In the genomic region with DNA sequence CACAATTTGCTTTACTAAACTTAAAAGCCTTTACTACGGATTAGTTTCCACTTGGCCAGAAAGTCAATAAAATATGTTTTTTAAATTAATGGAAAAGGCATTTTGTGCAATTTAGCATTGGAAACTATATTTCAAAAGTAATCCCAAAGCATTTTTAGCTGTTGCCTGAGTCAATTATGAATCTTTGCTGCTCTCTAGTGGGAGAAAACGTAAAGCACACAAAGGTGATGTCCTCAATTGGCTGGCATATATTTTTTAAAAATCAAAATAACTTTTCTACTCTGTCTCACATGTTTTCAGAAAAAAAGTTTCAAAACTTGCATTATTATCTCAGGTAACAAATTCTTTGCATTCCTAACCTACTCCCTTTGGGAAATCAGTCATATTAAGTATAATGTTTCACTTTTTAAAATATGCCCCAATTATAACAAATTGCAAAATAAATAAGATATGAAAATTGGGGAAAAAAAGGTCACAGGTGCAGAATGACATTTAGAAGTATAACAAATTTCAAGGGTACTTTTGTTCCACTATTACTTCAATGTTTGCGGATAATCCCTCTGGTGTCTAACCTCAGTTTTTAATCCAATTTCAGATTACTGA, we compare ENCODE assay signal across 8 cellular contexts. TPM values are rescaled to one million over a fixed set of nuclear protein-coding genes. Genes with fewer than 3 reads are reported as not detected.
A peak's percentile ranks its signal among the peaks of the same experiment; 100 is the strongest.
DNase-seq lines count a peak whose midpoint lies in the region; ATAC-seq and TF ChIP-seq lines count a peak whose summit lies in the region.

No MANE protein-coding gene starts in this region.

- no peaks in the 10 kb centered on the region for H3K36me3 Mint-ChIP-seq in natural killer cell
- no peaks in the 10 kb centered on the region for H3K36me3 Mint-ChIP-seq in natural killer cell treated with Interleukin-12 subunit alpha and Interleukin-12 subunit beta and Interleukin-15 and Interleukin-18, amount 100 ng/mL, for 72 hours
- H3K36me3 Mint-ChIP-seq in activated CD8-positive, alpha-beta T cell treated with anti-CD3 and anti-CD28 coated beads, Interleukin-2, amount 10 ng/mL, durations not matched to agents 7 days and 5 days (ENCODE audit: low read depth) = no peaks in the 10 kb centered on the region
- H3K36me3 Mint-ChIP-seq in type B pancreatic cell = no peaks in the 10 kb centered on the region

- TF ChIP-seq CTCF in natural killer cell (IDR thresholded peaks at IDR 0.05) (peak; percentile 45), type B pancreatic cell (conservative IDR thresholded peaks at IDR 0.05) (peak; percentile 94)

- H3K9me3 Mint-ChIP-seq in natural killer cell = no peaks in the 10 kb centered on the region
- H3K9me3 Mint-ChIP-seq in natural killer cell treated with Interleukin-12 subunit alpha and Interleukin-12 subunit beta and Interleukin-15 and Interleukin-18, amount 100 ng/mL, for 72 hours = no peaks in the 10 kb centered on the region
- no peaks in the 10 kb centered on the region for H3K9me3 Mint-ChIP-seq in activated CD8-positive, alpha-beta T cell treated with anti-CD3 and anti-CD28 coated beads, Interleukin-2, amount 10 ng/mL, durations not matched to agents 7 days and 5 days (ENCODE audit: insufficient read depth)
- no peaks in the 10 kb centered on the region for H3K9me3 Mint-ChIP-seq in type B pancreatic cell

- ATAC-seq in natural killer cell (no peak), esophagus mucosa (no peak)
- ATAC-seq in natural killer cell treated with Interleukin-12 subunit alpha and Interleukin-12 subunit beta and Interleukin-15 and Interleukin-18, amount 100 ng/mL, for 72 hours = no peak
- no peak for ATAC-seq in activated CD8-positive, alpha-beta T cell treated with anti-CD3 and anti-CD28 coated beads, Interleukin-2, amount 10 ng/mL, durations not matched to agents 7 days and 5 days

- DNase-seq in natural killer cell (no peak), LoVo (ENCODE audit: low spot score) (peak; percentile 61), iPS-NIHi11 (ENCODE audit: low spot score) (peak; percentile 47), type B pancreatic cell (ENCODE audit: extremely low spot score, unreplicated experiment) (no peak)
- no peak for DNase-seq in natural killer cell treated with Interleukin-12 subunit alpha and Interleukin-12 subunit beta and Interleukin-15 and Interleukin-18, amount 100 ng/mL, for 72 hours (ENCODE audit: low spot score)
- DNase-seq in activated CD8-positive, alpha-beta T cell treated with anti-CD3 and anti-CD28 coated beads, Interleukin-2, amount 10 ng/mL, durations not matched to agents 7 days and 5 days = peak; percentile 32
- DNase-seq in activated effector memory CD4-positive, alpha-beta T cell treated with anti-CD3 and anti-CD28 coated beads, Interleukin-2, amount 50 U/mL, for 16 hours = no peak

- H3K4me1 Mint-ChIP-seq in natural killer cell = no peaks in the 10 kb centered on the region
- H3K4me1 Mint-ChIP-seq in natural killer cell treated with Interleukin-12 subunit alpha and Interleukin-12 subunit beta and Interleukin-15 and Interleukin-18, amount 100 ng/mL, for 72 hours (ENCODE audit: low read depth in 2 of 2) = no peaks in the 10 kb centered on the region
- H3K4me1 Mint-ChIP-seq in activated CD8-positive, alpha-beta T cell treated with anti-CD3 and anti-CD28 coated beads, Interleukin-2, amount 10 ng/mL, durations not matched to agents 7 days and 5 days (ENCODE audit: low read depth) = no peaks in the 10 kb centered on the region
- H3K4me1 Mint-ChIP-seq in type B pancreatic cell (ENCODE audit: unreplicated experiment) = no peaks in the 10 kb centered on the region

- POLR2A ChIA-PET in activated CD8-positive, alpha-beta T cell treated with anti-CD3 and anti-CD28 coated beads, Interleukin-2, amount 10 ng/mL, durations not matched to agents 7 days and 5 days (lab: Charles Lee) = no interaction called here

- CTCF ChIA-PET in activated CD8-positive, alpha-beta T cell treated with anti-CD3 and anti-CD28 coated beads, Interleukin-2, amount 10 ng/mL, durations not matched to agents 7 days and 5 days (lab: Charles Lee) = interaction anchor here (1.0 to 9.0 kb wide), 5 partner anchors 62 to 222 kb away, joined by 3 to 215 read pairs (median 3); a partner anchor contains a TSS

- intact Hi-C loops in natural killer cell (cut with micrococcal nuclease) = loop anchor here (1.0 kb wide), 1 partner anchor 214 kb away; no protein-coding TSS in a partner anchor

- H3K27ac Mint-ChIP-seq in natural killer cell = no peak overlapping the region
- no peak overlapping the region for H3K27ac Mint-ChIP-seq in natural killer cell treated with Interleukin-12 subunit alpha and Interleukin-12 subunit beta and Interleukin-15 and Interleukin-18, amount 100 ng/mL, for 72 hours
- H3K27ac Mint-ChIP-seq in activated CD8-positive, alpha-beta T cell treated with anti-CD3 and anti-CD28 coated beads, Interleukin-2, amount 10 ng/mL, durations not matched to agents 7 days and 5 days = no peak overlapping the region
- H3K27ac Mint-ChIP-seq in type B pancreatic cell = no peak overlapping the region

- H3K4me3 Mint-ChIP-seq in natural killer cell (no peak overlapping the region), type B pancreatic cell (no peak overlapping the region)
- no peak overlapping the region for H3K4me3 Mint-ChIP-seq in natural killer cell treated with Interleukin-12 subunit alpha and Interleukin-12 subunit beta and Interleukin-15 and Interleukin-18, amount 100 ng/mL, for 72 hours
- H3K4me3 Mint-ChIP-seq in activated CD8-positive, alpha-beta T cell treated with anti-CD3 and anti-CD28 coated beads, Interleukin-2, amount 10 ng/mL, durations not matched to agents 7 days and 5 days = no peak overlapping the region

- H3K27me3 Mint-ChIP-seq in natural killer cell (ENCODE audit: low read depth in 2 of 2) = peaks cover 3 to 6% of the 10 kb centered on the region in 2 donors
- peaks cover 0 to 2% of the 10 kb centered on the region in 2 donors for H3K27me3 Mint-ChIP-seq in natural killer cell treated with Interleukin-12 subunit alpha and Interleukin-12 subunit beta and Interleukin-15 and Interleukin-18, amount 100 ng/mL, for 72 hours
- H3K27me3 Mint-ChIP-seq in activated CD8-positive, alpha-beta T cell treated with anti-CD3 and anti-CD28 coated beads, Interleukin-2, amount 10 ng/mL, durations not matched to agents 7 days and 5 days (ENCODE audit: low read depth) = peaks cover 6% of the 10 kb centered on the region
- H3K27me3 Mint-ChIP-seq in type B pancreatic cell = peaks cover 4% of the 10 kb centered on the region

RNA-seq across cellular contexts. Expression of a gene that starts 47.2 kb away (rescaled TPM):
- total RNA-seq in natural killer cell (not detected), type B pancreatic cell (ENCODE audit: low replicate concordance) (not detected in 2 replicates), esophagus mucosa (not detected)
- not detected for total RNA-seq in natural killer cell treated with Interleukin-12 subunit alpha and Interleukin-12 subunit beta and Interleukin-15 and Interleukin-18, amount 100 ng/mL, for 72 hours
- total RNA-seq in activated CD8-positive, alpha-beta T cell treated with anti-CD3 and anti-CD28 coated beads, Interleukin-2, amount 10 ng/mL, durations not matched to agents 7 days and 5 days = not detected

Comparison
In these comparisons a context has a peak if more than half of its experiments do, and no peak if none do; other contexts are left out.
1. DNase-seq: peak in LoVo (single experiment), activated CD8-positive, alpha-beta T cell treated with anti-CD3 and anti-CD28 coated beads, Interleukin-2, amount 10 ng/mL, durations not matched to agents 7 days and 5 days (single experiment) and iPS-NIHi11 (single experiment); none in natural killer cell (single experiment), natural killer cell treated with Interleukin-12 subunit alpha and Interleukin-12 subunit beta and Interleukin-15 and Interleukin-18, amount 100 ng/mL, for 72 hours (single experiment), type B pancreatic cell (single experiment) and activated effector memory CD4-positive, alpha-beta T cell treated with anti-CD3 and anti-CD28 coated beads, Interleukin-2, amount 50 U/mL, for 16 hours (single experiment).